ENCODE assay signal across 16 cellular contexts in genomic region chr16:50519001-50519400, GRCh38. TPM values are rescaled to one million over a fixed set of nuclear protein-coding genes. Genes with fewer than 3 reads are reported as not detected.
"Had no signal": no experiment of that assay in that cellular context is flagged by ENCODE, and none has a peak within 500 bp of the region (broad histone marks: within the 10 kb centered on the region; RNA-seq: fewer than 3 reads in every experiment).

No MANE protein-coding gene starts in this region.

- H3K4me1 Mint-ChIP-seq: central memory CD8-positive, alpha-beta T cell; immature natural killer cell had no signal

- H3K27me3 ChIP-seq: right atrium auricular region, transverse colon had no signal

- H3K4me2 ChIP-seq: smooth muscle cell had no signal

- H3K36me3 ChIP-seq: neutrophil, right atrium auricular region, thoracic aorta, transverse colon had no signal

- H3K27ac ChIP-seq: foreskin keratinocyte, neutrophil, right atrium auricular region, thoracic aorta, transverse colon had no signal

- H3K4me1 ChIP-seq: foreskin keratinocyte, right atrium auricular region, transverse colon had no signal

- DNase-seq: erythroblast; foreskin keratinocyte; immature natural killer cell; kidney; left colon; naive thymus-derived CD4-positive, alpha-beta T cell; stimulated activated CD4-positive, alpha-beta T cell treated with anti-CD3 and anti-CD28 coated beads, Interleukin-2, amount 100 ng/mL, for 48 hours; transverse colon had no signal

- H3K4me3 ChIP-seq: right atrium auricular region, smooth muscle cell, thoracic aorta, transverse colon had no signal

- H3K4me3 Mint-ChIP-seq: central memory CD8-positive, alpha-beta T cell; dendritic cell treated with granulocyte-macrophage colony-stimulating factor and Interleukin-4, amounts not matched to agents 40 ng/mL and 50 ng/mL, for 4 days; immature natural killer cell; naive thymus-derived CD4-positive, alpha-beta T cell; stimulated activated naive CD8-positive, alpha-beta T cell treated with anti-CD3 and anti-CD28 coated beads, Interleukin-15, Interleukin-2, amounts not matched to agents 100 ng/mL and 50 ng/mL, for 24 hours had no signal

- H3K9me3 ChIP-seq: neutrophil had no signal

- H3K27ac Mint-ChIP-seq: dendritic cell treated with granulocyte-macrophage colony-stimulating factor and Interleukin-4, amounts not matched to agents 40 ng/mL and 50 ng/mL, for 4 days; immature natural killer cell; stimulated activated naive CD8-positive, alpha-beta T cell treated with anti-CD3 and anti-CD28 coated beads, Interleukin-15, Interleukin-2, amounts not matched to agents 100 ng/mL and 50 ng/mL, for 24 hours had no signal

- FAIRE-seq: endothelial cell of umbilical vein, kidney had no signal

- ATAC-seq: foreskin keratinocyte; left colon; naive thymus-derived CD4-positive, alpha-beta T cell had no signal

RNA-seq across cellular contexts. Expression of gene NKD1, which starts 29.2 kb away (rescaled TPM):
- total RNA-seq: endothelial cell of umbilical vein had no signal
- polyA plus RNA-seq: endothelial cell of umbilical vein, immature natural killer cell had no signal
